Comparison of ENCODE assay signal across 9 cellular contexts in genomic region chr9:81588148-81588874, GRCh38.
DNase-seq lines count a peak whose midpoint lies in the region; ATAC-seq and TF ChIP-seq lines count a peak whose summit lies in the region.
"Had no signal": no experiment of that assay in that cellular context is flagged by ENCODE, and none has a peak within 500 bp of the region (broad histone marks: within the 10 kb centered on the region; RNA-seq: fewer than 3 reads in every experiment).

No MANE protein-coding gene starts in this region.

- ATAC-seq in left colon (peak; percentile 63), HG02884 (IDR thresholded peaks at IDR 0.05; ENCODE audit: unreplicated experiment) (no peak)

- peak; percentile 35 for TF ChIP-seq EP300 in transverse colon (IDR thresholded peaks at IDR 0.05; ENCODE audit: low read depth)

- peaks cover 2% of the 10 kb centered on the region for H3K36me3 ChIP-seq in breast epithelium
- peaks cover 0 to 6% (median 5%) of the 10 kb centered on the region in 4 donors for H3K36me3 ChIP-seq in transverse colon

- no peak for TF ChIP-seq CTCF in breast epithelium (IDR thresholded peaks at IDR 0.05)
- no peak for TF ChIP-seq CTCF in transverse colon (IDR thresholded peaks at IDR 0.05)

- WGBS in transverse colon (ENCODE audit: low coverage in 1 of 2), 2 donors, result 29 to 48% methylated on average over 6 to 15 of the region's 15 CpGs

- TF ChIP-seq POLR2A in breast epithelium (IDR thresholded peaks at IDR 0.05), result no peak
- TF ChIP-seq POLR2A in transverse colon (IDR thresholded peaks at IDR 0.05), result peak; percentile 6

- H3K27ac ChIP-seq in breast epithelium, result peak overlapping the region; percentile 35 to 60
- H3K27ac ChIP-seq in transverse colon, result peak overlapping the region; percentile 73 to 80 (median 76)

- DNase-seq in NCI-H2081 treated with DMSO at 0.1 percent for 48 hours (lab: John Stamatoyannopoulos, UW) (peak; percentile 20), breast epithelium (ENCODE audit: low spot score in 2 of 2) (peak in 1 of 2 donors; percentile 59), left colon (peak; percentile 44 to 67), transverse colon (peak; percentile 44), activated gamma-delta T cell treated with Interleukin-2 at 50 U/mL for 16 hours (no peak), NCI-H1694 (lab: John Stamatoyannopoulos, UW) (no peak), inferior parietal cortex (ENCODE audit: extremely low spot score) (no peak)
- DNase-seq: activated T-cell treated with anti-CD3 and anti-CD28 coated beads, Interleukin-2, amount 50 U/mL, for 1 hour had no signal

- in situ Hi-C loops in transverse colon (cut with MboI; ENCODE audit: low pct_ligation_motif_present in 1 of 4, low pct_unique_long_range_greater_than_20kb in 1 of 4, low sequenced_read_pairs in 3 of 4), result no loop called here

- no peaks in the 10 kb centered on the region for H3K27me3 ChIP-seq in breast epithelium
- no peaks in the 10 kb centered on the region for H3K27me3 ChIP-seq in transverse colon

- H3K4me1 ChIP-seq in breast epithelium, result no peaks in the 10 kb centered on the region
- H3K4me1 ChIP-seq in transverse colon, result peaks cover 4 to 36% (median 25%) of the 10 kb centered on the region in 4 donors

- H3K9me3 ChIP-seq in breast epithelium (no peaks in the 10 kb centered on the region), transverse colon (no peaks in the 10 kb centered on the region)

- no peak overlapping the region for H3K4me3 ChIP-seq in breast epithelium
- peak overlapping the region in 1 of 4 donors; percentile 11 for H3K4me3 ChIP-seq in transverse colon

- intact Hi-C loops in breast epithelium (cut with DNase I; ENCODE audit: low total_unique reads) (no loop called here), left colon (cut with DNase I, micrococcal nuclease) (no loop called here), transverse colon (cut with DNase I; ENCODE audit: low total_unique reads) (no loop called here)

Comparison
In these comparisons a context has a peak if more than half of its experiments do, and no peak if none do; other contexts are left out.
1. DNase-seq: peak in NCI-H2081 treated with DMSO at 0.1 percent for 48 hours (single experiment), left colon (2 of 2) and transverse colon (single experiment); none in activated gamma-delta T cell treated with Interleukin-2 at 50 U/mL for 16 hours (single experiment), NCI-H1694 (single experiment) and inferior parietal cortex (single experiment).